10 cellular contexts compared by ENCODE assay signal in genomic region chr7:70736715-70737460, GRCh38.
A peak's percentile ranks its signal among the peaks of the same experiment; 100 is the strongest.
DNase-seq lines count a peak whose midpoint lies in the region; ATAC-seq and TF ChIP-seq lines count a peak whose summit lies in the region.
"Had no signal": no experiment of that assay in that cellular context is flagged by ENCODE, and none has a peak within 500 bp of the region (broad histone marks: within the 10 kb centered on the region; RNA-seq: fewer than 3 reads in every experiment).

No MANE protein-coding gene starts in this region.

- 26 to 43% (median 30%) methylated on average over 11 of the region's 11 CpGs for WGBS in heart left ventricle, 4 donors

- DNase-seq in GM04504 (ENCODE audit: low read depth), result peak; percentile 35
- DNase-seq in heart left ventricle, result no peak
- DNase-seq in activated CD4-positive, alpha-beta T cell treated with anti-CD3 and anti-CD28 coated beads, Interleukin-2, amount 50 U/mL, for 48 hours, result no peak
- no peak for DNase-seq in stimulated activated naive CD4-positive, alpha-beta T cell treated with Interleukin-2 at 50 U/mL for 16 hours (lab: John Stamatoyannopoulos, UW)
- DNase-seq in nucleus accumbens (lab: John Stamatoyannopoulos, UW), result no peak

- H3K9ac ChIP-seq in skeletal muscle tissue (ENCODE audit: low read depth in 1 of 3, low read length in 3 of 3), result peak overlapping the region in 2 of 3 donors; percentile 5 to 15

- no peaks in the 10 kb centered on the region for H3K36me3 ChIP-seq in heart left ventricle
- H3K36me3 ChIP-seq in skeletal muscle tissue (ENCODE audit: control insufficient read depth in 3 of 3, insufficient read depth in 3 of 3, low read length in 3 of 3), result no peaks in the 10 kb centered on the region
- H3K36me3 ChIP-seq: neutrophil had no signal

- ATAC-seq in heart left ventricle, result peak in 3 of 4 donors; percentile 42 to 77 (median 77)
- ATAC-seq in HG03439 (IDR thresholded peaks at IDR 0.05; ENCODE audit: unreplicated experiment), result no peak

- H3K4me3 ChIP-seq in WI38 (ENCODE audit: low read depth, low read length) (peak overlapping the region; percentile 49), heart left ventricle (peak overlapping the region in 10 of 12 donors; percentile 11 to 55 (median 34)), skeletal muscle tissue (ENCODE audit: low read length in 3 of 3) (peak overlapping the region; percentile 17 to 46 (median 44))

- H3K4me1 ChIP-seq in heart left ventricle (peaks cover 0 to 41% (median 19%) of the 10 kb centered on the region in 12 donors), skeletal muscle tissue (ENCODE audit: control insufficient read depth in 3 of 3, insufficient read depth in 3 of 3, low read length in 3 of 3) (peaks cover 17 to 49% (median 38%) of the 10 kb centered on the region in 3 donors)

- no peak for TF ChIP-seq CTCF in WI38 (IDR thresholded peaks at IDR 0.05; ENCODE audit: low read depth, low read length)
- TF ChIP-seq CTCF in heart left ventricle (IDR thresholded peaks at IDR 0.05), result no peak

- intact Hi-C loops in heart left ventricle (cut with DNase I), result no loop called here

- H3K27ac ChIP-seq in heart left ventricle, result peak overlapping the region in 3 of 12 donors; percentile 1 to 42 (median 10)
- H3K27ac ChIP-seq in skeletal muscle tissue (ENCODE audit: low read depth, low read length), result peak overlapping the region; percentile 14
- H3K27ac ChIP-seq: HL-60, neutrophil had no signal

- no peak for TF ChIP-seq POLR2A in heart left ventricle (IDR thresholded peaks at IDR 0.05)

- H3K27me3 ChIP-seq in heart left ventricle (no peaks in the 10 kb centered on the region), skeletal muscle tissue (ENCODE audit: control insufficient read depth in 3 of 3, insufficient read depth in 3 of 3, low read length in 3 of 3) (no peaks in the 10 kb centered on the region)

- H3K9me3 ChIP-seq in heart left ventricle (no peaks in the 10 kb centered on the region), skeletal muscle tissue (ENCODE audit: control insufficient read depth in 3 of 3, low read length in 3 of 3) (no peaks in the 10 kb centered on the region)
- H3K9me3 ChIP-seq: neutrophil had no signal
